1 cellular context compared by ENCODE assay signal in the genomic region with DNA sequence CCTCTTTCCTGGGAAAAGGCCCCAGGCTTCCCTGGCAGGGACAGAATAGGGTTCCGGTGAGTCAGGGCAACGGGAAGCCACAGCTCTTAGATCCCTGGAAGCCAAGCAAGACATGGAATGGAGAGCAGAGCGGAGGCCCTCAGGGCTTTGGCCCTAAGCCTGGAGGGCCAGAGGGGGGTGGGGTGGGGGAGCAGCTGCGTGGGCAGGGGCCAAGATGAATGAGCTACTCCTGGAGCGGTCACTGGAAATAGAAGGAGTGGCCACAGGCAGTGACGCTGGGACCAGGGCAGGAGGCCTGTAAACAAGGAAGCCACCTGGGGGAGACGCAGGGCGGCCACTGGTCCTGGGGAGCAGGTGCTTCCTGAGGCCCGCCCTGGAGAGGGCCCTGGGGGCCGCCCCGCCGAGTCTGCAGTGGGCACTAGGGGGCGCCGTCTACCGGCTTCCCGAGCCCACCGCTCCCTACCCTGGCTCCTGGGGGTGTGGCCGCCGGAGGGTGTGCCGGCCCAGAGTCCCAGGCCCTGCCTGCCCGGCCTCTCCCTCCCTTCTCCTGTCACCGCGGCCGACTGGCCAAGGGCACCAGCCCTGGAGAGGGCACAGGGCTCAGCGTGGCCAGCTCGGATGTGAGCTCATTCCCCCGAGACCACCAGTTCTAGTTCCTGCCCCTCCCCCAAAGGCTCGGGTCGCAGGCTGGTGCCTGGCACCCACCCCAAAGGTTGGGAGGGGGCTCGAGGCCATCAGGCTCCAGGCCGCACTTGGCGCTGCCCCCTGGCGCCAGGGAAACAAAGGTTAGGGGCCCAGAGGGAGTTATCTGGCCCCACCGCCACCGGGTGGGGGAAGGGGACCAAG.
TF ChIP-seq lines count a peak whose summit lies in the region.

No MANE protein-coding gene starts in this region.

TF ChIP-seq in HepG2, 621 proteins besides CTCF, POLR2A, EP300 and RAD21 (continued from another document and continues in another):
- TF ChIP-seq, protein P1, sequence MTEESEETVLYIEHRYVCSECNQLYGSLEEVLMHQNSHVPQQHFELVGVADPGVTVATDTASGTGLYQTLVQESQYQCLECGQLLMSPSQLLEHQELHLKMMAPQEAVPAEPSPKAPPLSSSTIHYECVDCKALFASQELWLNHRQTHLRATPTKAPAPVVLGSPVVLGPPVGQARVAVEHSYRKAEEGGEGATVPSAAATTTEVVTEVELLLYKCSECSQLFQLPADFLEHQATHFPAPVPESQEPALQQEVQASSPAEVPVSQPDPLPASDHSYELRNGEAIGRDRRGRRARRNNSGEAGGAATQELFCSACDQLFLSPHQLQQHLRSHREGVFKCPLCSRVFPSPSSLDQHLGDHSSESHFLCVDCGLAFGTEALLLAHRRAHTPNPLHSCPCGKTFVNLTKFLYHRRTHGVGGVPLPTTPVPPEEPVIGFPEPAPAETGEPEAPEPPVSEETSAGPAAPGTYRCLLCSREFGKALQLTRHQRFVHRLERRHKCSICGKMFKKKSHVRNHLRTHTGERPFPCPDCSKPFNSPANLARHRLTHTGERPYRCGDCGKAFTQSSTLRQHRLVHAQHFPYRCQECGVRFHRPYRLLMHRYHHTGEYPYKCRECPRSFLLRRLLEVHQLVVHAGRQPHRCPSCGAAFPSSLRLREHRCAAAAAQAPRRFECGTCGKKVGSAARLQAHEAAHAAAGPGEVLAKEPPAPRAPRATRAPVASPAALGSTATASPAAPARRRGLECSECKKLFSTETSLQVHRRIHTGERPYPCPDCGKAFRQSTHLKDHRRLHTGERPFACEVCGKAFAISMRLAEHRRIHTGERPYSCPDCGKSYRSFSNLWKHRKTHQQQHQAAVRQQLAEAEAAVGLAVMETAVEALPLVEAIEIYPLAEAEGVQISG (CRISPR knock-in tag; IDR thresholded peaks at IDR 0.05) = peak; percentile 65; the same call in 1 of the 2 replicates
- TF ChIP-seq ZNF136 (CRISPR knock-in tag; IDR thresholded peaks at IDR 0.05; ENCODE audit: low read depth) = no peak
- TF ChIP-seq PAWR (CRISPR knock-in tag; IDR thresholded peaks at IDR 0.05; ENCODE audit: borderline replicate concordance) = no peak
- TF ChIP-seq, protein P2, sequence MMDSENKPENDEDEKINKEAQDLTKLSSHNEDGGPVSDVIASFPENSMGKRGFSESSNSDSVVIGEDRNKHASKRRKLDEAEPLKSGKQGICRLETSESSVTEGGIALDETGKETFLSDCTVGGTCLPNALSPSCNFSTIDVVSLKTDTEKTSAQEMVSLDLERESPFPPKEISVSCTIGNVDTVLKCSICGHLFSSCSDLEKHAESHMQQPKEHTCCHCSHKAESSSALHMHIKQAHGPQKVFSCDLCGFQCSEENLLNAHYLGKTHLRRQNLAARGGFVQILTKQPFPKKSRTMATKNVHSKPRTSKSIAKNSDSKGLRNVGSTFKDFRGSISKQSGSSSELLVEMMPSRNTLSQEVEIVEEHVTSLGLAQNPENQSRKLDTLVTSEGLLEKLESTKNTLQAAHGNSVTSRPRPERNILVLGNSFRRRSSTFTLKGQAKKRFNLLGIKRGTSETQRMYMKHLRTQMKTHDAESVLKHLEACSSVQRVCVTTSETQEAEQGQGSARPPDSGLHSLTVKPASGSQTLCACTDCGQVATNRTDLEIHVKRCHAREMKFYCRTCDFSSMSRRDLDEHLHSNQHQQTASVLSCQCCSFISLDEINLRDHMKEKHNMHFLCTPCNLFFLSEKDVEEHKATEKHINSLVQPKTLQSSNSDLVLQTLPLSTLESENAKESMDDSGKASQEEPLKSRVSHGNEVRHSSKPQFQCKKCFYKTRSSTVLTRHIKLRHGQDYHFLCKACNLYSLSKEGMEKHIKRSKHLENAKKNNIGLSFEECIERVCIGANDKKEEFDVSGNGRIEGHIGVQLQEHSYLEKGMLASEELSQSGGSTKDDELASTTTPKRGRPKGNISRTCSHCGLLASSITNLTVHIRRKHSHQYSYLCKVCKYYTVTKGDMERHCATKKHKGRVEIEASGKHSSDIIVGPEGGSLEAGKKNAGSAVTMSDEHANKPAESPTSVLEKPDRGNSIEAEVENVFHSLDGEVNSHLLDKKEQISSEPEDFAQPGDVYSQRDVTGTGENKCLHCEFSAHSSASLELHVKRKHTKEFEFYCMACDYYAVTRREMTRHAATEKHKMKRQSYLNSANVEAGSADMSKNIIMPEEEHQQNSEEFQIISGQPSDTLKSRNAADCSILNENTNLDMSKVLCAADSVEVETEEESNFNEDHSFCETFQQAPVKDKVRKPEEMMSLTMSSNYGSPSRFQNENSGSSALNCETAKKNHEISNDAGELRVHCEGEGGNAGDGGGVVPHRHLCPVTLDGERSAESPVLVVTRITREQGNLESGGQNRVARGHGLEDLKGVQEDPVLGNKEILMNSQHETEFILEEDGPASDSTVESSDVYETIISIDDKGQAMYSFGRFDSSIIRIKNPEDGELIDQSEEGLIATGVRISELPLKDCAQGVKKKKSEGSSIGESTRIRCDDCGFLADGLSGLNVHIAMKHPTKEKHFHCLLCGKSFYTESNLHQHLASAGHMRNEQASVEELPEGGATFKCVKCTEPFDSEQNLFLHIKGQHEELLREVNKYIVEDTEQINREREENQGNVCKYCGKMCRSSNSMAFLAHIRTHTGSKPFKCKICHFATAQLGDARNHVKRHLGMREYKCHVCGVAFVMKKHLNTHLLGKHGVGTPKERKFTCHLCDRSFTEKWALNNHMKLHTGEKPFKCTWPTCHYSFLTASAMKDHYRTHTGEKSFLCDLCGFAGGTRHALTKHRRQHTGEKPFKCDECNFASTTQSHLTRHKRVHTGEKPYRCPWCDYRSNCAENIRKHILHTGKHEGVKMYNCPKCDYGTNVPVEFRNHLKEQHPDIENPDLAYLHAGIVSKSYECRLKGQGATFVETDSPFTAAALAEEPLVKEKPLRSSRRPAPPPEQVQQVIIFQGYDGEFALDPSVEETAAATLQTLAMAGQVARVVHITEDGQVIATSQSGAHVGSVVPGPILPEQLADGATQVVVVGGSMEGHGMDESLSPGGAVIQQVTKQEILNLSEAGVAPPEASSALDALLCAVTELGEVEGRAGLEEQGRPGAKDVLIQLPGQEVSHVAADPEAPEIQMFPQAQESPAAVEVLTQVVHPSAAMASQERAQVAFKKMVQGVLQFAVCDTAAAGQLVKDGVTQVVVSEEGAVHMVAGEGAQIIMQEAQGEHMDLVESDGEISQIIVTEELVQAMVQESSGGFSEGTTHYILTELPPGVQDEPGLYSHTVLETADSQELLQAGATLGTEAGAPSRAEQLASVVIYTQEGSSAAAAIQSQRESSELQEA (CRISPR knock-in tag; IDR thresholded peaks at IDR 0.05; ENCODE audit: not compliant biosample characterization) = peak; percentile 39
- TF ChIP-seq POGZ (CRISPR knock-in tag; IDR thresholded peaks at IDR 0.05) = peak; percentile 49; the same call in 1 of the 2 replicates
- TF ChIP-seq CBFB (CRISPR knock-in tag; IDR thresholded peaks at IDR 0.05) = no peak
- peak; percentile 54; the same call in 1 of the 2 replicates for TF ChIP-seq HDAC1 (CRISPR knock-in tag; IDR thresholded peaks at IDR 0.05)
- TF ChIP-seq HIVEP1 (CRISPR knock-in tag; IDR thresholded peaks at IDR 0.05) = peak; percentile 66; the same call in 1 of the 2 replicates
- 0 out of 2 replicates have a peak, but pooled peaks have one; percentile 41 for TF ChIP-seq NKX3-1 (CRISPR knock-in tag; IDR thresholded peaks at IDR 0.05)
- TF ChIP-seq PHF21A (CRISPR knock-in tag; IDR thresholded peaks at IDR 0.05) = peak; percentile 80
- 0 out of 2 replicates have a peak, but pooled peaks have one; percentile 45 for TF ChIP-seq KLF11 (CRISPR knock-in tag; IDR thresholded peaks at IDR 0.05)
- TF ChIP-seq ZNF563 (CRISPR knock-in tag; IDR thresholded peaks at IDR 0.05) = no peak
- TF ChIP-seq PBX3 (CRISPR knock-in tag; IDR thresholded peaks at IDR 0.05; ENCODE audit: borderline replicate concordance) = peak; percentile 66; the same call in 1 of the 2 replicates
- TF ChIP-seq ZNF609 (CRISPR knock-in tag; IDR thresholded peaks at IDR 0.05; ENCODE audit: borderline replicate concordance) = peak; percentile 41; the same call in 1 of the 2 replicates
- no peak for TF ChIP-seq ZNF431 (CRISPR knock-in tag; IDR thresholded peaks at IDR 0.05; ENCODE audit: borderline replicate concordance, low read depth)
- no peak for TF ChIP-seq DNMT3B (CRISPR knock-in tag; conservative IDR thresholded peaks at IDR 0.05)
- TF ChIP-seq MXD1 (CRISPR knock-in tag; IDR thresholded peaks at IDR 0.05) = peak; percentile 60
- TF ChIP-seq ZNF800 (CRISPR knock-in tag; IDR thresholded peaks at IDR 0.05) = 0 out of 2 replicates have a peak, but pooled peaks have one; percentile 42
- TF ChIP-seq AKAP8 (CRISPR knock-in tag; IDR thresholded peaks at IDR 0.05) = peak; percentile 64; the same call in 1 of the 2 replicates
- peak; percentile 40; the same call in 1 of the 2 replicates for TF ChIP-seq KLF12 (CRISPR knock-in tag; IDR thresholded peaks at IDR 0.05; ENCODE audit: borderline replicate concordance)
- peak; percentile 70; the same call in 1 of the 2 replicates for TF ChIP-seq MAZ (IDR thresholded peaks at IDR 0.05; ENCODE audit: borderline replicate concordance, low read depth, low read length)
- TF ChIP-seq MAZ (CRISPR knock-in tag; IDR thresholded peaks at IDR 0.05; ENCODE audit: low read depth) = peak; percentile 79; the same call in 1 of the 2 replicates
- TF ChIP-seq RNF2 (conservative IDR thresholded peaks at IDR 0.05; ENCODE audit: low read depth) = no peak
- TF ChIP-seq ZNF724P (CRISPR knock-in tag; IDR thresholded peaks at IDR 0.05; ENCODE audit: borderline replicate concordance) = 0 out of 2 replicates have a peak, but pooled peaks have one; percentile 27
- no peak for TF ChIP-seq HES4 (CRISPR knock-in tag; IDR thresholded peaks at IDR 0.05; ENCODE audit: borderline replicate concordance)
- TF ChIP-seq ZNF558 (CRISPR knock-in tag; IDR thresholded peaks at IDR 0.05; ENCODE audit: borderline replicate concordance) = peak; percentile 54; the same call in 1 of the 2 replicates
- TF ChIP-seq CBX5 (CRISPR knock-in tag; IDR thresholded peaks at IDR 0.05; ENCODE audit: borderline replicate concordance) = peak; percentile 24; the same call in 1 of the 2 replicates
- TF ChIP-seq, protein P3, sequence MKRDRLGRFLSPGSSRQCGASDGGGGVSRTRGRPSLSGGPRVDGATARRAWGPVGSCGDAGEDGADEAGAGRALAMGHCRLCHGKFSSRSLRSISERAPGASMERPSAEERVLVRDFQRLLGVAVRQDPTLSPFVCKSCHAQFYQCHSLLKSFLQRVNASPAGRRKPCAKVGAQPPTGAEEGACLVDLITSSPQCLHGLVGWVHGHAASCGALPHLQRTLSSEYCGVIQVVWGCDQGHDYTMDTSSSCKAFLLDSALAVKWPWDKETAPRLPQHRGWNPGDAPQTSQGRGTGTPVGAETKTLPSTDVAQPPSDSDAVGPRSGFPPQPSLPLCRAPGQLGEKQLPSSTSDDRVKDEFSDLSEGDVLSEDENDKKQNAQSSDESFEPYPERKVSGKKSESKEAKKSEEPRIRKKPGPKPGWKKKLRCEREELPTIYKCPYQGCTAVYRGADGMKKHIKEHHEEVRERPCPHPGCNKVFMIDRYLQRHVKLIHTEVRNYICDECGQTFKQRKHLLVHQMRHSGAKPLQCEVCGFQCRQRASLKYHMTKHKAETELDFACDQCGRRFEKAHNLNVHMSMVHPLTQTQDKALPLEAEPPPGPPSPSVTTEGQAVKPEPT (CRISPR knock-in tag; IDR thresholded peaks at IDR 0.05; ENCODE audit: low read depth) = no peak
- peak; percentile 35; the same call in 1 of the 2 replicates for TF ChIP-seq PHF20 (CRISPR knock-in tag; IDR thresholded peaks at IDR 0.05)
